Comparison of ENCODE assay signal across 9 cellular contexts in the genomic region with DNA sequence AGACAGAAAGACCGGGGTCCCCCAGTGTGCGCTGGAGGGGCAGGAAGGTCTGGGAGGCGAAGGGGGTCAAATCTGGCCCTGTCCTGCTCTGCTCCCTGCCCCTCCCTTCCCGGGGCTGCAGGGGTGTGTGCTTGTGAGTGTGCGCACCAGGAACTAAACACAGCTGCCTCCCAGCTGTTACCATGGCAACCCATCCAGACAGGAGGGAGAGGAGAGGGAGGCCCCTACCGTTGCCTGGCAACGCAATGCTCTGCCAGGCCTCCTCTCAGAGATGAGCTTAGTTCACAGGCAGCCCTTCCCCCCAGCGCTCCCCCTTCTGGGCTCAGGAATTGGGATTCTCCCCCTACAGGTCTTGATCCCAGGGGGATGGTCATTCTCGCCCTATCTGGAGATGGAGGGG. TPM values are rescaled to one million over a fixed set of nuclear protein-coding genes. Genes with fewer than 3 reads are reported as not detected.
DNase-seq lines count a peak whose midpoint lies in the region; ATAC-seq and TF ChIP-seq lines count a peak whose summit lies in the region.
"Had no signal": no experiment of that assay in that cellular context is flagged by ENCODE, and none has a peak within 500 bp of the region (broad histone marks: within the 10 kb centered on the region; RNA-seq: fewer than 3 reads in every experiment).

No MANE protein-coding gene starts in this region.

- no peaks in the 10 kb centered on the region for H3K36me3 ChIP-seq in ectodermal cell (ENCODE audit: control insufficient read depth, insufficient read depth, low read length)

- H3K27me3 ChIP-seq in ectodermal cell (ENCODE audit: control insufficient read depth, insufficient read depth, low read length, poor library complexity, severe bottlenecking) = peaks cover 4% of the 10 kb centered on the region

- no peak overlapping the region for H3K27ac Mint-ChIP-seq in activated T-cell treated with anti-CD3 and anti-CD28 coated beads, Interleukin-2, amount 50 U/mL, for 24 hours

- H3K4me3 ChIP-seq in ectodermal cell (ENCODE audit: insufficient read depth, low read depth, low read length) = peak overlapping the region; percentile 10
- no peak overlapping the region for H3K4me3 ChIP-seq in coronary artery

- H3K27me3 Mint-ChIP-seq in activated T-cell treated with anti-CD3 and anti-CD28 coated beads, Interleukin-2, amount 50 U/mL, for 24 hours = no peaks in the 10 kb centered on the region

- H3K4me3 Mint-ChIP-seq in activated T-cell treated with anti-CD3 and anti-CD28 coated beads, Interleukin-2, amount 50 U/mL, for 24 hours = no peak overlapping the region

- peak; percentile 37 to 53 for DNase-seq in activated T-cell treated with anti-CD3 and anti-CD28 coated beads, Interleukin-2, amount 50 U/mL, for 48 hours
- DNase-seq in activated T-cell treated with anti-CD3 and anti-CD28 coated beads, Interleukin-2, amount 50 U/mL, for 24 hours = no peak
- DNase-seq in NCI-H1417 (lab: John Stamatoyannopoulos, UW) (peak; percentile 99 to 100 (median 99)), SHP77 treated with DMSO at 0.1 percent for 48 hours (lab: John Stamatoyannopoulos, UW) (peak; percentile 90), occipital lobe (lab: John Stamatoyannopoulos, UW) (peak; percentile 96), coronary artery (ENCODE audit: low spot score) (no peak)

- no peaks in the 10 kb centered on the region for H3K9me3 Mint-ChIP-seq in activated T-cell treated with anti-CD3 and anti-CD28 coated beads, Interleukin-2, amount 50 U/mL, for 24 hours

- no peaks in the 10 kb centered on the region for H3K9me3 ChIP-seq in ectodermal cell (ENCODE audit: control insufficient read depth, low read length)

- H3K27ac ChIP-seq in ectodermal cell (ENCODE audit: insufficient read depth, low read depth, low read length, poor library complexity, severe bottlenecking) = peak overlapping the region; percentile 63
- no peak overlapping the region for H3K27ac ChIP-seq in coronary artery
- H3K27ac ChIP-seq: C4-2B had no signal

- 20 to 23% methylated on average over 9 of the region's 9 CpGs for WGBS in ectodermal cell, 2 experiments

- no peaks in the 10 kb centered on the region for H3K36me3 Mint-ChIP-seq in activated T-cell treated with anti-CD3 and anti-CD28 coated beads, Interleukin-2, amount 50 U/mL, for 24 hours (ENCODE audit: low read depth)

- peaks cover 13% of the 10 kb centered on the region for H3K4me1 Mint-ChIP-seq in activated T-cell treated with anti-CD3 and anti-CD28 coated beads, Interleukin-2, amount 50 U/mL, for 24 hours (ENCODE audit: low read depth)

- TF ChIP-seq CTCF in coronary artery (IDR thresholded peaks at IDR 0.05) = no peak

- no peak for ATAC-seq in HG03432 (IDR thresholded peaks at IDR 0.05; ENCODE audit: unreplicated experiment)

- H3K4me1 ChIP-seq in ectodermal cell (ENCODE audit: control insufficient read depth, insufficient read depth, low read length) = peaks cover 48% of the 10 kb centered on the region

RNA-seq across cellular contexts. Expression of a gene that starts 6.1 kb away (rescaled TPM):
- 7.0 TPM for polyA plus RNA-seq in ectodermal cell (2013, experiment 1 of 4)
- 5.4 TPM for polyA plus RNA-seq in ectodermal cell (2013, experiment 2 of 4)
- polyA plus RNA-seq in ectodermal cell (2013, experiment 3 of 4) = 8.4 TPM
- polyA plus RNA-seq in ectodermal cell (2013, experiment 4 of 4) = 6.9 TPM
- total RNA-seq in occipital lobe = 47.9 TPM

RNA-seq across cellular contexts. Expression of a gene that starts 10.8 kb away (rescaled TPM):
- polyA plus RNA-seq in ectodermal cell (2013, experiment 1 of 4) = 24.7 TPM
- 23.1 TPM for polyA plus RNA-seq in ectodermal cell (2013, experiment 2 of 4)
- 24.9 TPM for polyA plus RNA-seq in ectodermal cell (2013, experiment 3 of 4)
- polyA plus RNA-seq in ectodermal cell (2013, experiment 4 of 4) = 24.4 TPM
- total RNA-seq in occipital lobe = 9.7 TPM

RNA-seq across cellular contexts. Expression of a gene that starts 25.8 kb away (rescaled TPM):
- 1.1 TPM for polyA plus RNA-seq in ectodermal cell (2013, experiment 1 of 4)
- 0.39 TPM for polyA plus RNA-seq in ectodermal cell (2013, experiment 2 of 4)
- polyA plus RNA-seq in ectodermal cell (2013, experiment 3 of 4) = 0.37 TPM
- polyA plus RNA-seq in ectodermal cell (2013, experiment 4 of 4) = 0.77 TPM
- total RNA-seq in occipital lobe = not detected

RNA-seq across cellular contexts. Expression of a gene that starts 49.2 kb away (rescaled TPM):
- polyA plus RNA-seq in ectodermal cell (2013, experiment 1 of 4) = 4.9 TPM
- polyA plus RNA-seq in ectodermal cell (2013, experiment 2 of 4) = 4.9 TPM
- polyA plus RNA-seq in ectodermal cell (2013, experiment 3 of 4) = 4.3 TPM
- 4.7 TPM for polyA plus RNA-seq in ectodermal cell (2013, experiment 4 of 4)
- 2.0 TPM for total RNA-seq in occipital lobe

RNA-seq across cellular contexts. Expression of a gene that starts 53.5 kb away (rescaled TPM):
- 18.6 TPM for polyA plus RNA-seq in ectodermal cell (2013, experiment 1 of 4)
- 20.8 TPM for polyA plus RNA-seq in ectodermal cell (2013, experiment 2 of 4)
- polyA plus RNA-seq in ectodermal cell (2013, experiment 3 of 4) = 29.6 TPM
- 34.3 TPM for polyA plus RNA-seq in ectodermal cell (2013, experiment 4 of 4)
- total RNA-seq in occipital lobe = 5.1 TPM

Comparison
In these comparisons a context has a peak if more than half of its experiments do, and no peak if none do; other contexts are left out.
1. DNase-seq: peak in activated T-cell treated with anti-CD3 and anti-CD28 coated beads, Interleukin-2, amount 50 U/mL, for 48 hours (2 of 2), NCI-H1417 (3 of 3), SHP77 treated with DMSO at 0.1 percent for 48 hours (single experiment) and occipital lobe (single experiment); none in activated T-cell treated with anti-CD3 and anti-CD28 coated beads, Interleukin-2, amount 50 U/mL, for 24 hours (single experiment) and coronary artery (single experiment).